20 cellular contexts compared by ENCODE assay signal in genomic region chr16:84749815-84750214, GRCh38. TPM values are rescaled to one million over a fixed set of nuclear protein-coding genes. Genes with fewer than 3 reads are reported as not detected.
DNase-seq lines count a peak whose midpoint lies in the region; ATAC-seq and TF ChIP-seq lines count a peak whose summit lies in the region.
"Had no signal": no experiment of that assay in that cellular context is flagged by ENCODE, and none has a peak within 500 bp of the region (broad histone marks: within the 10 kb centered on the region; RNA-seq: fewer than 3 reads in every experiment).

No MANE protein-coding gene starts in this region.

- H3K36me3 ChIP-seq in right atrium auricular region (peaks cover 8% of the 10 kb centered on the region), esophagus (ENCODE audit: control insufficient read depth in 2 of 2, insufficient read depth in 2 of 2, low read length in 1 of 2) (peaks cover 0 to 3% of the 10 kb centered on the region in 2 donors), upper lobe of right lung (peaks cover 21% of the 10 kb centered on the region), prostate gland (no peaks in the 10 kb centered on the region)
- H3K36me3 ChIP-seq: thyroid gland had no signal

- H3K4me3 Mint-ChIP-seq in naive B cell, result peak overlapping the region in 4 of 8 donors; percentile 2 to 47 (median 31)
- H3K4me3 Mint-ChIP-seq: activated naive CD4-positive, alpha-beta T cell treated with anti-CD3 and anti-CD28 coated beads, Interleukin-2, amount 50 U/mL, for 24 hours; CD4-positive, alpha-beta T cell had no signal

- WGBS in esophagus, 2 donors, result 49 to 53% methylated on average over 8 of the region's 8 CpGs
- 30% methylated on average over 8 of the region's 8 CpGs for WGBS in prostate gland

- peaks cover 34 to 55% (median 49%) of the 10 kb centered on the region in 3 donors for H3K4me1 Mint-ChIP-seq in naive B cell

- TF ChIP-seq CTCF in right atrium auricular region (IDR thresholded peaks at IDR 0.05), result no peak
- no peak for TF ChIP-seq CTCF in upper lobe of right lung (IDR thresholded peaks at IDR 0.05)
- no peak for TF ChIP-seq CTCF in prostate gland (IDR thresholded peaks at IDR 0.05)

- intact Hi-C loops in Right ventricle myocardium inferior (cut with DNase I) (loop anchor here (5.0 kb wide), 1 partner anchor 337 kb away; no protein-coding TSS in a partner anchor), upper lobe of right lung (cut with DNase I) (no loop called here), prostate gland (cut with DNase I) (loop anchor here (10.0 kb wide), 1 partner anchor 335 kb away; no protein-coding TSS in a partner anchor)

- peaks cover 0 to 28% of the 10 kb centered on the region in 2 donors for H3K4me1 ChIP-seq in right atrium auricular region
- H3K4me1 ChIP-seq in esophagus (ENCODE audit: control insufficient read depth in 2 of 2, insufficient read depth in 2 of 2, low read length in 1 of 2), result no peaks in the 10 kb centered on the region
- H3K4me1 ChIP-seq in upper lobe of right lung, result peaks cover 24% of the 10 kb centered on the region
- no peaks in the 10 kb centered on the region for H3K4me1 ChIP-seq in prostate gland (replicated peaks)

- no peaks in the 10 kb centered on the region for H3K9me3 Mint-ChIP-seq in naive B cell
- H3K9me3 Mint-ChIP-seq: activated naive CD4-positive, alpha-beta T cell treated with anti-CD3 and anti-CD28 coated beads, Interleukin-2, amount 50 U/mL, for 24 hours; CD4-positive, alpha-beta T cell had no signal

- ATAC-seq in Right ventricle myocardium inferior (peak; percentile 31), naive B cell (ENCODE audit: low read depth in 2 of 2) (no peak), upper lobe of right lung (no peak), HG03108 (IDR thresholded peaks at IDR 0.05; ENCODE audit: unreplicated experiment) (no peak)
- ATAC-seq: lower lobe of right lung had no signal

- no peak overlapping the region for H3K4me3 ChIP-seq in right atrium auricular region
- no peak overlapping the region for H3K4me3 ChIP-seq in esophagus (ENCODE audit: low read depth in 1 of 2, low read length in 2 of 2)
- no peak overlapping the region for H3K4me3 ChIP-seq in upper lobe of right lung
- no peak overlapping the region for H3K4me3 ChIP-seq in prostate gland
- H3K4me3 ChIP-seq: lower lobe of right lung, skin epidermis, thyroid gland had no signal

- DNase-seq in Right ventricle myocardium inferior (ENCODE audit: missing footprints) (no peak), right atrium auricular region (ENCODE audit: low spot score) (no peak), naive B cell (no peak), upper lobe of right lung (no peak), prostate gland (ENCODE audit: low spot score) (no peak), H4 (ENCODE audit: low spot score) (no peak)
- DNase-seq: activated CD4-positive, alpha-beta T cell treated with anti-CD3 and anti-CD28 coated beads, Interleukin-2, amount 50 U/mL, for 1 hour; activated T-cell treated with anti-CD3 and anti-CD28 coated beads for 4 hours; CD4-positive, alpha-beta T cell; DMS79 treated with DMSO at 0.1 percent for 48 hours; lower lobe of right lung; NCI-H1105 treated with DMSO at 0.1 percent for 48 hours; NCI-H2171 treated with DMSO at 0.1 percent for 48 hours; NCI-H774; thyroid gland had no signal

- H3K36me3 Mint-ChIP-seq in naive B cell, result no peaks in the 10 kb centered on the region

- H3K27ac Mint-ChIP-seq in naive B cell, result peak overlapping the region in 5 of 6 donors; percentile 34 to 64 (median 60)

- H3K9me3 ChIP-seq in right atrium auricular region (no peaks in the 10 kb centered on the region), esophagus (ENCODE audit: control insufficient read depth in 2 of 2, insufficient read depth in 1 of 2, low read depth in 1 of 2, low read length in 1 of 2) (no peaks in the 10 kb centered on the region), upper lobe of right lung (no peaks in the 10 kb centered on the region), prostate gland (no peaks in the 10 kb centered on the region)
- H3K9me3 ChIP-seq: lower lobe of right lung, thyroid gland had no signal

- H3K27me3 Mint-ChIP-seq in naive B cell, result no peaks in the 10 kb centered on the region
- H3K27me3 Mint-ChIP-seq: activated naive CD4-positive, alpha-beta T cell treated with anti-CD3 and anti-CD28 coated beads, Interleukin-2, amount 50 U/mL, for 24 hours; CD4-positive, alpha-beta T cell had no signal

- H3K27ac ChIP-seq in right atrium auricular region (peak overlapping the region in 1 of 2 donors; percentile 23), esophagus (ENCODE audit: low read depth in 2 of 2, low read length in 1 of 2) (peak overlapping the region; percentile 15 to 33), upper lobe of right lung (peak overlapping the region; percentile 24), prostate gland (peak overlapping the region in 1 of 2 donors; percentile 28)
- H3K27ac ChIP-seq: HL-60, lower lobe of right lung, thyroid gland had no signal

- no peak for TF ChIP-seq POLR2A in prostate gland (IDR thresholded peaks at IDR 0.05)

- H3K27me3 ChIP-seq in right atrium auricular region (no peaks in the 10 kb centered on the region), esophagus (ENCODE audit: control insufficient read depth in 1 of 2, insufficient read depth in 2 of 2, low read length in 2 of 2) (no peaks in the 10 kb centered on the region), upper lobe of right lung (no peaks in the 10 kb centered on the region), prostate gland (replicated peaks; ENCODE audit: insufficient read depth) (no peaks in the 10 kb centered on the region)
- H3K27me3 ChIP-seq: thyroid gland had no signal

RNA-seq across cellular contexts. Expression of gene USP10, which starts 50.0 kb away (rescaled TPM):
- total RNA-seq in Right ventricle myocardium inferior, result 76.5 TPM
- 10 to 100 TPM; 44.9 to 52.3 TPM for total RNA-seq in right atrium auricular region
- polyA plus RNA-seq in esophagus, result 10 to 100 TPM; 17.1 to 25.9 TPM
- polyA plus RNA-seq in naive B cell (ENCODE audit: low read depth in 6 of 6), result 100 to 1,000 TPM in 1 of 6 donors, 10 to 100 TPM in 5; 69.4 to 103 (median 96.4) TPM
- 59.6 TPM for total RNA-seq in upper lobe of right lung
- 10 to 100 TPM; 57.4 to 95.7 TPM for total RNA-seq in prostate gland
- total RNA-seq in H4 (2014; rRNA removed; shearing (Covaris generic)), result 48.5 and 79.5 TPM in 2 replicates
